11 cellular contexts compared by ENCODE assay signal in the genomic region with DNA sequence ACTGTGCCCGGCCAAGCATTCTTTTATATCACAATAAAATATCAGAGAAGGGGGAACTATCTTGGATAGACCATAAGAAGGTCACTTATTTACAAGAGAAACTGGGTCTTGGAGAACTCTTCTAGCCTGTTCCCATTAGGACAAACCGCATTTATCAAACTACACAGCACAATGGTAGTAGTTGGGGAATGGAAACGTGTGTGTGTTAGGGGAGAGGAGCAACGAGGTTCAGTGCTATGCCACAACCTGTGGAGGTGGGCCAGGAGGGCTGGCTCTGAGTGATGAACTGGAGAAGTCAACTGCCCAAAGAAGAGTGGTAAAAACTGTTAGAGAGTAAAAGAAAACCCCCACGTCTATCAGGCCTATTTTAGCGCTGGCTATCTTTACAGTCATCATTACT. TPM values are rescaled to one million over a fixed set of nuclear protein-coding genes. Genes with fewer than 3 reads are reported as not detected.
A peak's percentile ranks its signal among the peaks of the same experiment; 100 is the strongest.
DNase-seq lines count a peak whose midpoint lies in the region; ATAC-seq and TF ChIP-seq lines count a peak whose summit lies in the region.
"Had no signal": no experiment of that assay in that cellular context is flagged by ENCODE, and none has a peak within 500 bp of the region (broad histone marks: within the 10 kb centered on the region; RNA-seq: fewer than 3 reads in every experiment).

No MANE protein-coding gene starts in this region.

- CTCF ChIA-PET in CD4-positive, alpha-beta memory T cell (lab: Charles Lee; ENCODE audit: partially characterized antibody) = interaction anchor here (1.1 kb wide), 1 partner anchor 19 kb away, joined by 3 read pairs; no protein-coding TSS in a partner anchor
- CTCF ChIA-PET in HEK293 (lab: Yijun Ruan, JAX) = no interaction called here

- peaks cover 0 to 5% of the 10 kb centered on the region in 2 donors for H3K36me3 Mint-ChIP-seq in CD4-positive, alpha-beta memory T cell
- H3K36me3 Mint-ChIP-seq in activated T-helper 1 cell treated with anti-CD3 and anti-CD28 coated beads, Interleukin-12 subunit alpha, Interleukin-12 subunit beta, Interleukin-2, Interleukin-4 antibody, amounts not matched to agents 30 ng/mL and 10 ng/mL and 1 ng/mL, durations not matched to agents 14 hours and 24 hours and 36 hours (ENCODE audit: low read depth) = peaks cover 15% of the 10 kb centered on the region
- peaks cover 0 to 3% of the 10 kb centered on the region in 2 donors for H3K36me3 Mint-ChIP-seq in naive B cell

- peak overlapping the region in 3 of 7 donors; percentile 25 to 78 (median 42) for H3K27ac Mint-ChIP-seq in CD4-positive, alpha-beta memory T cell
- no peak overlapping the region for H3K27ac Mint-ChIP-seq in activated T-helper 1 cell treated with anti-CD3 and anti-CD28 coated beads, Interleukin-12 subunit alpha, Interleukin-12 subunit beta, Interleukin-2, Interleukin-4 antibody, amounts not matched to agents 30 ng/mL and 10 ng/mL and 1 ng/mL, durations not matched to agents 14 hours and 24 hours and 36 hours
- H3K27ac Mint-ChIP-seq in naive B cell = no peak overlapping the region

- H3K36me3 ChIP-seq in CD4-positive, alpha-beta memory T cell (ENCODE audit: insufficient read depth, low read length) = no peaks in the 10 kb centered on the region
- H3K36me3 ChIP-seq in HEK293 (ENCODE audit: control insufficient read depth in 2 of 2, insufficient read depth in 1 of 2, low read length in 2 of 2) = peaks cover 40 to 46% of the 10 kb centered on the region in 2 experiments
- H3K36me3 ChIP-seq: thoracic aorta had no signal

- no peak overlapping the region for H3K4me3 ChIP-seq in CD4-positive, alpha-beta memory T cell (ENCODE audit: low read length in 2 of 2)
- H3K4me3 ChIP-seq in HEK293 (ENCODE audit: low read depth, low read length) = peak overlapping the region; percentile 18; the same call in 1 of the 2 replicates

- peaks cover 14% of the 10 kb centered on the region for H3K4me1 ChIP-seq in CD4-positive, alpha-beta memory T cell (ENCODE audit: insufficient read depth, low read length)
- peaks cover 4% of the 10 kb centered on the region; the same call in 1 of the 2 replicates for H3K4me1 ChIP-seq in HEK293 (ENCODE audit: control insufficient read depth, insufficient read depth, low read length)

- intact Hi-C loops in CD4-positive, alpha-beta memory T cell (cut with micrococcal nuclease) = loop anchor here (2.0 kb wide), 1 partner anchor 14 kb away; no protein-coding TSS in a partner anchor
- intact Hi-C loops in activated T-helper 1 cell treated with anti-CD3 and anti-CD28 coated beads, Interleukin-12 subunit alpha, Interleukin-12 subunit beta, Interleukin-2, Interleukin-4 antibody, amounts not matched to agents 30 ng/mL and 10 ng/mL and 1 ng/mL, durations not matched to agents 14 hours and 24 hours and 36 hours (cut with micrococcal nuclease) = loop anchor here (5.0 kb wide), 1 partner anchor 485 kb away; the partner anchor contains the start of genes MRPS6 and SLC5A3

- no peak overlapping the region for H3K27ac ChIP-seq in CD4-positive, alpha-beta memory T cell (ENCODE audit: low read depth, low read length)
- no peak overlapping the region for H3K27ac ChIP-seq in HEK293 (ENCODE audit: extremely low read depth, low read depth, low read length)
- H3K27ac ChIP-seq: thoracic aorta had no signal

- no peaks in the 10 kb centered on the region for H3K9me3 Mint-ChIP-seq in CD4-positive, alpha-beta memory T cell
- H3K9me3 Mint-ChIP-seq in activated T-helper 1 cell treated with anti-CD3 and anti-CD28 coated beads, Interleukin-12 subunit alpha, Interleukin-12 subunit beta, Interleukin-2, Interleukin-4 antibody, amounts not matched to agents 30 ng/mL and 10 ng/mL and 1 ng/mL, durations not matched to agents 14 hours and 24 hours and 36 hours = no peaks in the 10 kb centered on the region
- no peaks in the 10 kb centered on the region for H3K9me3 Mint-ChIP-seq in naive B cell

- DNase-seq in CD4-positive, alpha-beta memory T cell = no peak
- no peak for DNase-seq in activated T-helper 1 cell treated with anti-CD3 and anti-CD28 coated beads, Interleukin-12 subunit alpha, Interleukin-12 subunit beta, Interleukin-2, Interleukin-4 antibody, amounts not matched to agents 30 ng/mL and 10 ng/mL and 1 ng/mL, durations not matched to agents 14 hours and 24 hours and 36 hours (ENCODE audit: low spot score)
- DNase-seq in naive B cell (no peak), GM13977 (ENCODE audit: low spot score) (no peak), NCI-H526 (lab: John Stamatoyannopoulos, UW) (no peak), NCI-H345 (lab: John Stamatoyannopoulos, UW) (no peak)
- DNase-seq: NCI-H524; stimulated activated CD4-positive, alpha-beta T cell treated with anti-CD3 and anti-CD28 coated beads, Interleukin-2, amount 100 ng/mL, for 24 hours had no signal

- H3K27me3 ChIP-seq in CD4-positive, alpha-beta memory T cell (ENCODE audit: insufficient read depth, low read length) = no peaks in the 10 kb centered on the region

- ATAC-seq in naive B cell (ENCODE audit: low read depth in 2 of 2) = no peak
- ATAC-seq in activated CD4-positive, CD25-positive, alpha-beta regulatory T cell treated with anti-CD3 and anti-CD28 coated beads, Interleukin-2, amount 50 U/mL, for 24 hours = no peak

- in situ Hi-C loops in GM13977 (cut with MboI; ENCODE audit: low pct_unique_long_range_greater_than_20kb, low sequenced_read_pairs, unreplicated experiment) = no loop called here

- H3K4me1 Mint-ChIP-seq in CD4-positive, alpha-beta memory T cell = peaks cover 5 to 18% (median 10%) of the 10 kb centered on the region in 4 donors
- H3K4me1 Mint-ChIP-seq in activated T-helper 1 cell treated with anti-CD3 and anti-CD28 coated beads, Interleukin-12 subunit alpha, Interleukin-12 subunit beta, Interleukin-2, Interleukin-4 antibody, amounts not matched to agents 30 ng/mL and 10 ng/mL and 1 ng/mL, durations not matched to agents 14 hours and 24 hours and 36 hours (ENCODE audit: low read depth) = peaks cover 31% of the 10 kb centered on the region
- peaks cover 0 to 13% (median 4%) of the 10 kb centered on the region in 3 donors for H3K4me1 Mint-ChIP-seq in naive B cell

- TF ChIP-seq CTCF in HEK293 (tag by site-specific recombination; IDR thresholded peaks at IDR 0.05) (no peak), GM13977 (IDR thresholded peaks at IDR 0.05; ENCODE audit: extremely low read depth, insufficient read depth, missing control alignments) (no peak)

- H3K4me3 Mint-ChIP-seq in CD4-positive, alpha-beta memory T cell = peak overlapping the region in 7 of 8 donors; percentile 7 to 68 (median 53)
- H3K4me3 Mint-ChIP-seq in activated T-helper 1 cell treated with anti-CD3 and anti-CD28 coated beads, Interleukin-12 subunit alpha, Interleukin-12 subunit beta, Interleukin-2, Interleukin-4 antibody, amounts not matched to agents 30 ng/mL and 10 ng/mL and 1 ng/mL, durations not matched to agents 14 hours and 24 hours and 36 hours = peak overlapping the region; percentile 77
- H3K4me3 Mint-ChIP-seq in naive B cell = peak overlapping the region in 7 of 8 donors; percentile 16 to 85 (median 61)

- POLR2A ChIA-PET in CD4-positive, alpha-beta memory T cell (lab: Charles Lee; ENCODE audit: partially characterized antibody) = interaction anchor here (1.2 kb wide), 1 partner anchor 44 kb away, joined by 3 read pairs; no protein-coding TSS in a partner anchor
- POLR2A ChIA-PET in HEK293 (lab: Yijun Ruan, JAX) = no interaction called here

- no peaks in the 10 kb centered on the region for H3K27me3 Mint-ChIP-seq in CD4-positive, alpha-beta memory T cell
- H3K27me3 Mint-ChIP-seq in activated T-helper 1 cell treated with anti-CD3 and anti-CD28 coated beads, Interleukin-12 subunit alpha, Interleukin-12 subunit beta, Interleukin-2, Interleukin-4 antibody, amounts not matched to agents 30 ng/mL and 10 ng/mL and 1 ng/mL, durations not matched to agents 14 hours and 24 hours and 36 hours (ENCODE audit: insufficient read depth) = no peaks in the 10 kb centered on the region
- no peaks in the 10 kb centered on the region for H3K27me3 Mint-ChIP-seq in naive B cell

- no peaks in the 10 kb centered on the region for H3K9me3 ChIP-seq in CD4-positive, alpha-beta memory T cell (ENCODE audit: control insufficient read depth in 1 of 2, low read length in 2 of 2)
- no peaks in the 10 kb centered on the region for H3K9me3 ChIP-seq in HEK293 (ENCODE audit: control insufficient read depth, insufficient read depth, low read depth, low read length)
- H3K9me3 ChIP-seq: thoracic aorta had no signal

RNA-seq across cellular contexts. Expression of gene DONSON, which starts 1.6 kb away (rescaled TPM):
- total RNA-seq in CD4-positive, alpha-beta memory T cell = 10 to 100 TPM; 11.0 to 13.7 TPM
- polyA plus RNA-seq in CD4-positive, alpha-beta memory T cell = 1 to 10 TPM; 2.2 to 4.0 TPM
- 37.5 and 38.7 TPM in 2 replicates for total RNA-seq in activated T-helper 1 cell treated with anti-CD3 and anti-CD28 coated beads, Interleukin-12 subunit alpha, Interleukin-12 subunit beta, Interleukin-2, Interleukin-4 antibody, amounts not matched to agents 30 ng/mL and 10 ng/mL and 1 ng/mL, durations not matched to agents 14 hours and 24 hours and 36 hours
- polyA plus RNA-seq in naive B cell (ENCODE audit: low read depth in 6 of 6) = 1 to 10 TPM in 5 of 6 donors, not detected in 1; 1.2 to 2.4 (median 2.1) TPM

RNA-seq across cellular contexts. Expression of gene SON, which starts 44.1 kb away (rescaled TPM):
- total RNA-seq in CD4-positive, alpha-beta memory T cell = 100 to 1,000 TPM; 436 to 454 TPM
- 100 to 1,000 TPM; 314 to 639 TPM for polyA plus RNA-seq in CD4-positive, alpha-beta memory T cell
- total RNA-seq in activated T-helper 1 cell treated with anti-CD3 and anti-CD28 coated beads, Interleukin-12 subunit alpha, Interleukin-12 subunit beta, Interleukin-2, Interleukin-4 antibody, amounts not matched to agents 30 ng/mL and 10 ng/mL and 1 ng/mL, durations not matched to agents 14 hours and 24 hours and 36 hours = 342 and 361 TPM in 2 replicates
- polyA plus RNA-seq in naive B cell (ENCODE audit: low read depth in 6 of 6) = 100 to 1,000 TPM; 411 to 679 (median 522) TPM

RNA-seq across cellular contexts. Expression of gene GART, which starts 45.0 kb away (rescaled TPM):
- 10 to 100 TPM; 75.4 to 85.1 TPM for total RNA-seq in CD4-positive, alpha-beta memory T cell
- polyA plus RNA-seq in CD4-positive, alpha-beta memory T cell = 10 to 100 TPM; 56.1 to 57.7 TPM
- 210 and 228 TPM in 2 replicates for total RNA-seq in activated T-helper 1 cell treated with anti-CD3 and anti-CD28 coated beads, Interleukin-12 subunit alpha, Interleukin-12 subunit beta, Interleukin-2, Interleukin-4 antibody, amounts not matched to agents 30 ng/mL and 10 ng/mL and 1 ng/mL, durations not matched to agents 14 hours and 24 hours and 36 hours
- 10 to 100 TPM; 24.8 to 38.4 (median 32.2) TPM for polyA plus RNA-seq in naive B cell (ENCODE audit: low read depth in 6 of 6)

RNA-seq across cellular contexts. Expression of gene CRYZL1, which starts 54.6 kb away (rescaled TPM):
- total RNA-seq in CD4-positive, alpha-beta memory T cell = 10 to 100 TPM; 63.9 to 64.2 TPM
- 10 to 100 TPM; 34.4 to 38.8 TPM for polyA plus RNA-seq in CD4-positive, alpha-beta memory T cell
- total RNA-seq in activated T-helper 1 cell treated with anti-CD3 and anti-CD28 coated beads, Interleukin-12 subunit alpha, Interleukin-12 subunit beta, Interleukin-2, Interleukin-4 antibody, amounts not matched to agents 30 ng/mL and 10 ng/mL and 1 ng/mL, durations not matched to agents 14 hours and 24 hours and 36 hours = 25.6 and 34.8 TPM in 2 replicates
- polyA plus RNA-seq in naive B cell (ENCODE audit: low read depth in 6 of 6) = 10 to 100 TPM; 28.5 to 44.4 (median 34.9) TPM

RNA-seq across cellular contexts. Expression of gene ITSN1, which starts 55.4 kb away (rescaled TPM):
- total RNA-seq in CD4-positive, alpha-beta memory T cell = 1 to 10 TPM; 2.9 to 3.9 TPM
- 1 to 10 TPM; 1.0 to 3.1 TPM for polyA plus RNA-seq in CD4-positive, alpha-beta memory T cell
- 4.2 and 4.5 TPM in 2 replicates for total RNA-seq in activated T-helper 1 cell treated with anti-CD3 and anti-CD28 coated beads, Interleukin-12 subunit alpha, Interleukin-12 subunit beta, Interleukin-2, Interleukin-4 antibody, amounts not matched to agents 30 ng/mL and 10 ng/mL and 1 ng/mL, durations not matched to agents 14 hours and 24 hours and 36 hours
- polyA plus RNA-seq in naive B cell (ENCODE audit: low read depth in 6 of 6) = 1 to 10 TPM in 2 of 6 donors, under 1 TPM in 3, not detected in 1; 0.12 to 1.4 (median 0.60) TPM
